24 cellular contexts compared by ENCODE assay signal in the genomic region with DNA sequence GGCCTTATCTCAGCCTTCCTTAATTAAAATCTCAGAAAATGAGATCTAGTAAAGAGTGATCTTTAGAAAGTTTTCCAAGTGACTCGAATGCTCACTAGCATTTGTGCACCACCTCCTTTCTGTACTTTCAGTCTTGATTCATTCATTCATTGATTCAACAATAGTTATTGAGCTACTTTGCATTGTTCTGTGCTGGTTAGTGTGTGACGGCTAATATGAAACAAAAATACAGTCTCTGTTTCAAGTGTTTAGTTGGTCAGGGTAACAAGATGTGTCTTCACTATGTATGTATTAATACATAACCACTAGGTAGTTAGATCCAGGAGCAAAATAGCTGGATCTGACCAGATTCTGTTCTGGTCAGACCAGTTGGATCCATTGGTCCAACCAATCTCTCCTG.
"Had no signal": no experiment of that assay in that cellular context is flagged by ENCODE, and none has a peak within 500 bp of the region (broad histone marks: within the 10 kb centered on the region; RNA-seq: fewer than 3 reads in every experiment).

No MANE protein-coding gene starts in this region.

- H3K27me3 Mint-ChIP-seq: stimulated activated memory B cell treated with anti-CD40 and anti-IgM and Interleukin-4, amounts not matched to agents 10 μg/mL and 1 μg/mL and 100 μg/mL, for 72 hours; stimulated activated naive B cell treated with anti-CD40 and anti-IgM and Interleukin-4, amounts not matched to agents 10 μg/mL and 1 μg/mL and 100 μg/mL, for 72 hours; stimulated activated naive CD8-positive, alpha-beta T cell treated with anti-CD3 and anti-CD28 coated beads, Interleukin-15, amount 100 ng/mL, for 72 hours; stimulated activated naive CD8-positive, alpha-beta T cell treated with anti-CD3 and anti-CD28 coated beads, Interleukin-15, Interleukin-2, amounts not matched to agents 100 ng/mL and 50 ng/mL, for 24 hours had no signal

- H3K4me1 Mint-ChIP-seq: stimulated activated effector memory CD8-positive, alpha-beta T cell treated with anti-CD3 and anti-CD28 coated beads, Interleukin-12 subunit alpha, Interleukin-12 subunit beta, amount 100 ng/mL, for 72 hours; stimulated activated memory B cell treated with anti-CD40 and anti-IgM and Interleukin-4, amounts not matched to agents 10 μg/mL and 1 μg/mL and 100 μg/mL, for 72 hours; stimulated activated naive CD8-positive, alpha-beta T cell treated with anti-CD3 and anti-CD28 coated beads, Interleukin-15, amount 100 ng/mL, for 72 hours had no signal

- H3K27ac Mint-ChIP-seq: stimulated activated effector memory CD8-positive, alpha-beta T cell treated with anti-CD3 and anti-CD28 coated beads, Interleukin-12 subunit alpha, Interleukin-12 subunit beta, amount 100 ng/mL, for 72 hours; stimulated activated memory B cell treated with anti-CD40 and anti-IgM and Interleukin-4, amounts not matched to agents 10 μg/mL and 1 μg/mL and 100 μg/mL, for 72 hours; stimulated activated naive B cell treated with anti-CD40 and anti-IgM and Interleukin-4, amounts not matched to agents 10 μg/mL and 1 μg/mL and 100 μg/mL, for 72 hours; stimulated activated naive CD8-positive, alpha-beta T cell treated with anti-CD3 and anti-CD28 coated beads, Interleukin-15, amount 100 ng/mL, for 72 hours; stimulated activated naive CD8-positive, alpha-beta T cell treated with anti-CD3 and anti-CD28 coated beads, Interleukin-15, Interleukin-2, amounts not matched to agents 100 ng/mL and 50 ng/mL, for 24 hours had no signal

- H3K9me3 Mint-ChIP-seq: stimulated activated effector memory CD8-positive, alpha-beta T cell treated with anti-CD3 and anti-CD28 coated beads, Interleukin-12 subunit alpha, Interleukin-12 subunit beta, amount 100 ng/mL, for 72 hours; stimulated activated memory B cell treated with anti-CD40 and anti-IgM and Interleukin-4, amounts not matched to agents 10 μg/mL and 1 μg/mL and 100 μg/mL, for 72 hours; stimulated activated naive CD8-positive, alpha-beta T cell treated with anti-CD3 and anti-CD28 coated beads, Interleukin-15, amount 100 ng/mL, for 72 hours; stimulated activated naive CD8-positive, alpha-beta T cell treated with anti-CD3 and anti-CD28 coated beads, Interleukin-15, Interleukin-2, amounts not matched to agents 100 ng/mL and 50 ng/mL, for 24 hours had no signal

- ATAC-seq: stimulated activated effector memory CD8-positive, alpha-beta T cell treated with anti-CD3 and anti-CD28 coated beads, Interleukin-12 subunit alpha, Interleukin-12 subunit beta, amount 100 ng/mL, for 72 hours; stimulated activated memory B cell treated with anti-CD40 and anti-IgM and Interleukin-4, amounts not matched to agents 10 μg/mL and 1 μg/mL and 100 μg/mL, for 72 hours; stimulated activated naive B cell treated with anti-CD40 and anti-IgM and Interleukin-4, amounts not matched to agents 10 μg/mL and 1 μg/mL and 100 μg/mL, for 72 hours; stimulated activated naive CD8-positive, alpha-beta T cell treated with anti-CD3 and anti-CD28 coated beads, Interleukin-15, amount 100 ng/mL, for 72 hours; stimulated activated naive CD8-positive, alpha-beta T cell treated with anti-CD3 and anti-CD28 coated beads, Interleukin-15, Interleukin-2, amounts not matched to agents 100 U/mL and 50 U/mL, for 24 hours; upper lobe of right lung had no signal

- H3K4me3 Mint-ChIP-seq: stimulated activated effector memory CD8-positive, alpha-beta T cell treated with anti-CD3 and anti-CD28 coated beads, Interleukin-12 subunit alpha, Interleukin-12 subunit beta, amount 100 ng/mL, for 72 hours; stimulated activated memory B cell treated with anti-CD40 and anti-IgM and Interleukin-4, amounts not matched to agents 10 μg/mL and 1 μg/mL and 100 μg/mL, for 72 hours; stimulated activated naive B cell treated with anti-CD40 and anti-IgM and Interleukin-4, amounts not matched to agents 10 μg/mL and 1 μg/mL and 100 μg/mL, for 72 hours; stimulated activated naive CD8-positive, alpha-beta T cell treated with anti-CD3 and anti-CD28 coated beads, Interleukin-15, amount 100 ng/mL, for 72 hours; stimulated activated naive CD8-positive, alpha-beta T cell treated with anti-CD3 and anti-CD28 coated beads, Interleukin-15, Interleukin-2, amounts not matched to agents 100 ng/mL and 50 ng/mL, for 24 hours had no signal

- H3K36me3 Mint-ChIP-seq: stimulated activated effector memory CD8-positive, alpha-beta T cell treated with anti-CD3 and anti-CD28 coated beads, Interleukin-12 subunit alpha, Interleukin-12 subunit beta, amount 100 ng/mL, for 72 hours; stimulated activated memory B cell treated with anti-CD40 and anti-IgM and Interleukin-4, amounts not matched to agents 10 μg/mL and 1 μg/mL and 100 μg/mL, for 72 hours had no signal

- DNase-seq: stimulated activated CD4-positive, alpha-beta T cell treated with anti-CD3 and anti-CD28 coated beads, Interleukin-2, amount 100 ng/mL, for 24 hours; stimulated activated CD4-positive, alpha-beta T cell treated with anti-CD3 and anti-CD28 coated beads, Interleukin-2, amount 100 ng/mL, for 48 hours; stimulated activated CD4-positive, alpha-beta T cell treated with anti-CD3 and anti-CD28 coated beads, Interleukin-4, amount 100 ng/mL, for 1 hour; stimulated activated CD4-positive, alpha-beta T cell treated with anti-CD3 and anti-CD28 coated beads, Interleukin-4, amount 100 ng/mL, for 24 hours; stimulated activated CD4-positive, alpha-beta T cell treated with anti-CD3 and anti-CD28 coated beads, Interleukin-4, amount 100 ng/mL, for 4 hours; stimulated activated CD8-positive, alpha-beta memory T cell treated with anti-CD3 and anti-CD28 coated beads, Interleukin-4, amount 100 ng/mL, for 48 hours; stimulated activated naive B cell treated with anti-CD40 and anti-IgM and Interleukin-4, amounts not matched to agents 10 μg/mL and 1 μg/mL and 100 μg/mL, for 72 hours; stimulated activated naive CD4-positive, alpha-beta T cell; stimulated activated naive CD4-positive, alpha-beta T cell treated with Interleukin-2 at 50 U/mL for 16 hours; stimulated activated naive CD8-positive, alpha-beta T cell treated with anti-CD3 and anti-CD28 coated beads, Interleukin-15, amount 100 ng/mL, for 72 hours; stimulated activated naive CD8-positive, alpha-beta T cell treated with anti-CD3 and anti-CD28 coated beads, Interleukin-15, Interleukin-2, amounts not matched to agents 100 U/mL and 50 U/mL, for 24 hours; stomach; substantia nigra; testis; thyroid gland; tibial artery; transverse colon; trophoblast cell; upper lobe of left lung; upper lobe of right lung; uterus had no signal
